ENCODE assay signal across 8 cellular contexts in genomic region chr3:157159037-157159761, GRCh38. TPM values are rescaled to one million over a fixed set of nuclear protein-coding genes. Genes with fewer than 3 reads are reported as not detected.
DNase-seq lines count a peak whose midpoint lies in the region; ATAC-seq and TF ChIP-seq lines count a peak whose summit lies in the region.

No MANE protein-coding gene starts in this region.

- peaks cover 10% of the 10 kb centered on the region for H3F3A ChIP-seq in SK-N-SH (replicated peaks; ENCODE audit: insufficient read depth)

- H3K9ac ChIP-seq in SK-N-SH, result peak overlapping the region; percentile 99

- ATAC-seq in GM21528 (IDR thresholded peaks at IDR 0.05; ENCODE audit: low FRiP score, unreplicated experiment), result peak; percentile 54

- POLR2A ChIA-PET in SK-N-SH (lab: Yijun Ruan, JAX), result interaction anchor here (0.5 to 3.3 kb wide), 6 partner anchors 9 to 1768 kb away, joined by 3 to 94 read pairs (median 4); no protein-coding TSS in a partner anchor

- peak overlapping the region; percentile 78 for H3K4me2 ChIP-seq in SK-N-SH

- H3K79me2 ChIP-seq in SK-N-SH (ENCODE audit: insufficient read depth), result peaks cover 57% of the 10 kb centered on the region

- no peak; a peak in 1 of 4 replicates for TF ChIP-seq EP300 in SK-N-SH (IDR thresholded peaks at IDR 0.05; ENCODE audit: borderline replicate concordance in 1 of 2, low read depth in 1 of 2, low read length in 1 of 2)

- WGBS in SK-N-SH (ENCODE audit: low lambda C conversion rate), result 1% methylated on average over 43 of the region's 46 CpGs

- H3K9me2 ChIP-seq in SK-N-SH, result no peaks in the 10 kb centered on the region

- DNase-seq in DMS79 (lab: John Stamatoyannopoulos, UW) (peak; percentile 49), KBM-7 (peak; percentile 74), SK-N-SH (peak; percentile 75), cardiac muscle cell (ENCODE audit: low read depth in 1 of 2, low spot score in 1 of 2) (peak; percentile 65 to 81), posterior vena cava (ENCODE audit: low spot score) (peak; percentile 92), ureter (ENCODE audit: low spot score) (peak; percentile 74)
- DNase-seq in activated naive CD4-positive, alpha-beta T cell treated with anti-CD3 and anti-CD28 coated beads, Interleukin-2, amount 50 U/mL, for 16 hours, result peak; percentile 80

- TF ChIP-seq CTCF in SK-N-SH (IDR thresholded peaks at IDR 0.05), result peak; percentile 35
- TF ChIP-seq CTCF in cardiac muscle cell (IDR thresholded peaks at IDR 0.05; ENCODE audit: low read depth, low read length), result no peak

- TF ChIP-seq RAD21 in SK-N-SH (IDR thresholded peaks at IDR 0.05; ENCODE audit: low read length), result no peak

- no peaks in the 10 kb centered on the region for H3K27me3 ChIP-seq in SK-N-SH (ENCODE audit: insufficient read depth)
- no peaks in the 10 kb centered on the region for H3K27me3 ChIP-seq in cardiac muscle cell

- H3K4me1 ChIP-seq in SK-N-SH (ENCODE audit: control insufficient read depth in 1 of 2, insufficient read depth in 2 of 2, low read depth in 1 of 2, low read length in 1 of 2) (peaks cover 33 to 44% of the 10 kb centered on the region in 2 experiments), cardiac muscle cell (ENCODE audit: low read depth) (peaks cover 51% of the 10 kb centered on the region)

- in situ Hi-C loops in KBM-7 (cut with MboI; ENCODE audit: low pct_unique_long_range_greater_than_20kb, low sequenced_read_pairs), result no loop called here

- H3K36me3 ChIP-seq in SK-N-SH (replicated peaks in 1 of 2; ENCODE audit: control insufficient read depth in 1 of 2, insufficient read depth in 2 of 2, low read length in 1 of 2), result peaks cover 47 to 51% of the 10 kb centered on the region in 2 experiments
- H3K36me3 ChIP-seq in cardiac muscle cell, result peaks cover 42% of the 10 kb centered on the region

- peak overlapping the region; percentile 74 to 98 for H3K4me3 ChIP-seq in SK-N-SH (ENCODE audit: low read depth in 2 of 2, low read length in 1 of 2)
- H3K4me3 ChIP-seq in cardiac muscle cell, result peak overlapping the region; percentile 93

- no peak overlapping the region for H2AFZ ChIP-seq in SK-N-SH (ENCODE audit: low read depth)

- peaks cover 51% of the 10 kb centered on the region for H4K20me1 ChIP-seq in SK-N-SH (ENCODE audit: insufficient read depth)

- H3K27ac ChIP-seq in SK-N-SH (ENCODE audit: low read depth in 2 of 2, low read length in 1 of 2), result peak overlapping the region; percentile 97 to 100
- H3K27ac ChIP-seq in cardiac muscle cell, result peak overlapping the region; percentile 100

- no peaks in the 10 kb centered on the region for H3K9me3 ChIP-seq in SK-N-SH
- no peaks in the 10 kb centered on the region for H3K9me3 ChIP-seq in cardiac muscle cell (ENCODE audit: low read depth)

- intact Hi-C loops in posterior vena cava (cut with DNase I), result no loop called here

- CTCF ChIA-PET in SK-N-SH (lab: Yijun Ruan, JAX), result interaction anchor here (1.1 to 2.8 kb wide), 4 partner anchors 15 to 278 kb away, joined by 3 to 22 read pairs (median 4); partner anchors contain the start of gene PTX3

TF ChIP-seq in SK-N-SH, 30 proteins besides CTCF, POLR2A, EP300 and RAD21 (continues in another document):
- no peak for TF ChIP-seq JUND (IDR thresholded peaks at IDR 0.05)
- TF ChIP-seq TEAD4 (IDR thresholded peaks at IDR 0.05; ENCODE audit: borderline replicate concordance, insufficient read depth), result no peak
- TF ChIP-seq GATA2 (CRISPR knock-in tag; IDR thresholded peaks at IDR 0.05), result no peak
- TF ChIP-seq FOXJ3 (CRISPR knock-in tag; IDR thresholded peaks at IDR 0.05), result no peak
- no peak for TF ChIP-seq ZBTB33 (IDR thresholded peaks at IDR 0.05; ENCODE audit: borderline replicate concordance, low read depth)
- TF ChIP-seq RFX5 (IDR thresholded peaks at IDR 0.05; ENCODE audit: low read length), result no peak
- no peak for TF ChIP-seq MEF2A (IDR thresholded peaks at IDR 0.05; ENCODE audit: borderline replicate concordance, low read depth)
- peak; percentile 79; the same call in 1 of the 2 replicates for TF ChIP-seq TAF1 (IDR thresholded peaks at IDR 0.05; ENCODE audit: borderline replicate concordance, low read depth, low read length)
- peak; percentile 52 for TF ChIP-seq MXI1 (IDR thresholded peaks at IDR 0.05; ENCODE audit: low read depth, low read length)
- TF ChIP-seq EZH2phosphoT487 (IDR thresholded peaks at IDR 0.05; ENCODE audit: borderline replicate concordance, low read depth), result no peak
- TF ChIP-seq NRF1 (IDR thresholded peaks at IDR 0.05; ENCODE audit: low read depth, low read length), result no peak
- no peak for TF ChIP-seq SMC3 (IDR thresholded peaks at IDR 0.05; ENCODE audit: low read depth, low read length)
- TF ChIP-seq PBX3 (IDR thresholded peaks at IDR 0.05), result no peak
- no peak for TF ChIP-seq POLR2AphosphoS5 (IDR thresholded peaks at IDR 0.05; ENCODE audit: low read depth, low read length)
- peak; percentile 22; the same call in 1 of the 2 replicates for TF ChIP-seq GABPA (IDR thresholded peaks at IDR 0.05; ENCODE audit: low read depth)
- TF ChIP-seq USF2 (IDR thresholded peaks at IDR 0.05; ENCODE audit: borderline replicate concordance, low read depth, low read length), result no peak
- peak; percentile 90 for TF ChIP-seq YY1 (IDR thresholded peaks at IDR 0.05; ENCODE audit: low read depth)
- TF ChIP-seq SIN3A (IDR thresholded peaks at IDR 0.05; ENCODE audit: borderline replicate concordance, low read depth, low read length), result peak; percentile 38; the same call in 1 of the 2 replicates
- no peak for TF ChIP-seq FOSL2 (IDR thresholded peaks at IDR 0.05; ENCODE audit: borderline replicate concordance, low read depth)
- TF ChIP-seq USF1 (IDR thresholded peaks at IDR 0.05; ENCODE audit: borderline replicate concordance, low read depth), result no peak
- TF ChIP-seq RCOR1 (IDR thresholded peaks at IDR 0.05; ENCODE audit: low read length), result no peak

RNA-seq across cellular contexts. Expression of gene CCNL1, which starts 0.7 kb away (rescaled TPM):
- 99.8 and 131 TPM in 2 replicates for polyA plus RNA-seq in SK-N-SH (2012; rRNA removed)
- 27.3 and 29.6 TPM in 2 replicates for polyA plus RNA-seq in SK-N-SH (2012; cell fraction: cytosol; rRNA removed)
- polyA plus RNA-seq in SK-N-SH (2012; cell fraction: nucleus; rRNA removed), result 490 and 685 TPM in 2 replicates
- total RNA-seq in cardiac muscle cell, result 142 and 223 TPM in 2 replicates
- 87.6 and 101 TPM in 2 replicates for polyA plus RNA-seq in cardiac muscle cell
- 100 to 1,000 TPM in 1 of 2 donors, 10 to 100 TPM in 1; 84.5 to 125 TPM for total RNA-seq in posterior vena cava
- 172 TPM for total RNA-seq in ureter

Comparison
In these comparisons a context has a peak if more than half of its experiments do, and no peak if none do; other contexts are left out.
1. Peak in every context shown above with its lines: DNase-seq, ATAC-seq, H3K4me3 ChIP-seq and H3K27ac ChIP-seq.